ENCODE assay signal across 23 cellular contexts in genomic region chr14:97456497-97456896, GRCh38.
A peak's percentile ranks its signal among the peaks of the same experiment; 100 is the strongest.
DNase-seq lines count a peak whose midpoint lies in the region; ATAC-seq and TF ChIP-seq lines count a peak whose summit lies in the region.
"Had no signal": no experiment of that assay in that cellular context is flagged by ENCODE, and none has a peak within 500 bp of the region (broad histone marks: within the 10 kb centered on the region; RNA-seq: fewer than 3 reads in every experiment).

No MANE protein-coding gene starts in this region.

- no peak overlapping the region for H2AFZ ChIP-seq in hepatocyte
- H2AFZ ChIP-seq: neural progenitor cell, PC-9 had no signal

- H3K9me2 ChIP-seq in hepatocyte (replicated peaks; ENCODE audit: insufficient read depth): no peaks in the 10 kb centered on the region

- no peak for ATAC-seq in stimulated activated naive CD8-positive, alpha-beta T cell treated with anti-CD3 and anti-CD28 coated beads, Interleukin-15, Interleukin-2, amounts not matched to agents 100 U/mL and 50 U/mL, for 24 hours
- ATAC-seq: left lung had no signal

- H3K4me1 ChIP-seq in hepatocyte (ENCODE audit: insufficient read depth) (peaks cover 19% of the 10 kb centered on the region), transverse colon (peaks cover 0 to 14% (median 0%) of the 10 kb centered on the region in 4 donors)
- H3K4me1 ChIP-seq: prostate gland, SJSA1 had no signal

- H3K9me3 ChIP-seq in hepatocyte (ENCODE audit: low read depth): no peaks in the 10 kb centered on the region
- no peaks in the 10 kb centered on the region for H3K9me3 ChIP-seq in transverse colon
- H3K9me3 ChIP-seq: prostate gland, SJSA1, upper lobe of left lung had no signal

- peaks cover 8% of the 10 kb centered on the region for H3K9me3 Mint-ChIP-seq in stimulated activated naive CD8-positive, alpha-beta T cell treated with anti-CD3 and anti-CD28 coated beads, Interleukin-15, Interleukin-2, amounts not matched to agents 100 ng/mL and 50 ng/mL, for 24 hours
- H3K9me3 Mint-ChIP-seq in activated T-helper 1 cell treated with anti-CD3 and anti-CD28 coated beads, Interleukin-12 subunit alpha, Interleukin-12 subunit beta, Interleukin-2, Interleukin-4 antibody, amounts not matched to agents 30 ng/mL and 10 ng/mL and 1 ng/mL, durations not matched to agents 14 hours and 24 hours and 36 hours: peaks cover 22% of the 10 kb centered on the region
- H3K9me3 Mint-ChIP-seq: activated B cell treated with CpG ODN at 0.5 μM for 24 hours had no signal

- in situ Hi-C loops in transverse colon (cut with MboI; ENCODE audit: low pct_ligation_motif_present in 1 of 4, low pct_unique_long_range_greater_than_20kb in 1 of 4, low sequenced_read_pairs in 3 of 4): no loop called here

- intact Hi-C loops in activated T-helper 1 cell treated with anti-CD3 and anti-CD28 coated beads, Interleukin-12 subunit alpha, Interleukin-12 subunit beta, Interleukin-2, Interleukin-4 antibody, amounts not matched to agents 30 ng/mL and 10 ng/mL and 1 ng/mL, durations not matched to agents 14 hours and 24 hours and 36 hours (cut with micrococcal nuclease): loop anchor here (2.0 to 5.0 kb wide), 5 partner anchors 146 to 1736 kb away; no protein-coding TSS in a partner anchor
- intact Hi-C loops in transverse colon (cut with DNase I; ENCODE audit: low total_unique reads): no loop called here

- H3K27ac ChIP-seq in hepatocyte: peak overlapping the region; percentile 84
- peak overlapping the region in 3 of 4 donors; percentile 13 to 44 (median 37) for H3K27ac ChIP-seq in transverse colon
- H3K27ac ChIP-seq: coronary artery, neural progenitor cell, PC-9, prostate gland, SJSA1 had no signal

- peak overlapping the region; percentile 33 for H3K4me2 ChIP-seq in hepatocyte
- H3K4me2 ChIP-seq: neural progenitor cell, PC-9 had no signal

- no peak for TF ChIP-seq CTCF in hepatocyte (IDR thresholded peaks at IDR 0.05; ENCODE audit: poor library complexity)
- TF ChIP-seq CTCF in transverse colon (IDR thresholded peaks at IDR 0.05): no peak

- no peak overlapping the region for H3K4me3 Mint-ChIP-seq in stimulated activated naive CD8-positive, alpha-beta T cell treated with anti-CD3 and anti-CD28 coated beads, Interleukin-15, Interleukin-2, amounts not matched to agents 100 ng/mL and 50 ng/mL, for 24 hours
- H3K4me3 Mint-ChIP-seq in activated T-helper 1 cell treated with anti-CD3 and anti-CD28 coated beads, Interleukin-12 subunit alpha, Interleukin-12 subunit beta, Interleukin-2, Interleukin-4 antibody, amounts not matched to agents 30 ng/mL and 10 ng/mL and 1 ng/mL, durations not matched to agents 14 hours and 24 hours and 36 hours: peak overlapping the region; percentile 92
- H3K4me3 Mint-ChIP-seq: activated B cell treated with CpG ODN at 0.5 μM for 24 hours, brain, mesothelial cell of epicardium, neural progenitor cell had no signal

- no peaks in the 10 kb centered on the region for H3K79me2 ChIP-seq in hepatocyte

- no peak for TF ChIP-seq EP300 in transverse colon (IDR thresholded peaks at IDR 0.05; ENCODE audit: low read depth)

- no peaks in the 10 kb centered on the region for H4K20me1 ChIP-seq in hepatocyte (ENCODE audit: insufficient read depth, poor library complexity, severe bottlenecking)

- H3K36me3 ChIP-seq in hepatocyte (replicated peaks; ENCODE audit: insufficient read depth, low read depth): no peaks in the 10 kb centered on the region
- no peaks in the 10 kb centered on the region for H3K36me3 ChIP-seq in transverse colon
- H3K36me3 ChIP-seq: left lung, neural progenitor cell, prostate gland, SJSA1, upper lobe of left lung had no signal

- H3K27me3 ChIP-seq in hepatocyte: no peaks in the 10 kb centered on the region
- H3K27me3 ChIP-seq in transverse colon: no peaks in the 10 kb centered on the region
- H3K27me3 ChIP-seq: SJSA1, upper lobe of left lung had no signal

- peak overlapping the region; percentile 98 for H3K27ac Mint-ChIP-seq in stimulated activated naive CD8-positive, alpha-beta T cell treated with anti-CD3 and anti-CD28 coated beads, Interleukin-15, Interleukin-2, amounts not matched to agents 100 ng/mL and 50 ng/mL, for 24 hours
- peak overlapping the region; percentile 100 for H3K27ac Mint-ChIP-seq in activated T-helper 1 cell treated with anti-CD3 and anti-CD28 coated beads, Interleukin-12 subunit alpha, Interleukin-12 subunit beta, Interleukin-2, Interleukin-4 antibody, amounts not matched to agents 30 ng/mL and 10 ng/mL and 1 ng/mL, durations not matched to agents 14 hours and 24 hours and 36 hours
- H3K27ac Mint-ChIP-seq: activated B cell treated with CpG ODN at 0.5 μM for 24 hours, mesothelial cell of epicardium, neural progenitor cell had no signal

- no peak for DNase-seq in stimulated activated naive CD8-positive, alpha-beta T cell treated with anti-CD3 and anti-CD28 coated beads, Interleukin-15, Interleukin-2, amounts not matched to agents 100 U/mL and 50 U/mL, for 24 hours
- DNase-seq in activated T-helper 1 cell treated with anti-CD3 and anti-CD28 coated beads, Interleukin-12 subunit alpha, Interleukin-12 subunit beta, Interleukin-2, Interleukin-4 antibody, amounts not matched to agents 30 ng/mL and 10 ng/mL and 1 ng/mL, durations not matched to agents 14 hours and 24 hours and 36 hours (ENCODE audit: low spot score): no peak
- no peak for DNase-seq in hepatocyte (ENCODE audit: low spot score)
- no peak for DNase-seq in transverse colon
- no peak for DNase-seq in NCI-H2029 (lab: John Stamatoyannopoulos, UW)
- no peak for DNase-seq in HPDE6-E6E7 (ENCODE audit: extremely low spot score)
- DNase-seq in RPMI8226: no peak
- DNase-seq: activated B cell treated with CpG ODN at 0.5 μM for 24 hours, DMS53, GOT3, left lung, MM.1S, NCI-H82, PC-9 had no signal

- no peaks in the 10 kb centered on the region for H3K27me3 Mint-ChIP-seq in stimulated activated naive CD8-positive, alpha-beta T cell treated with anti-CD3 and anti-CD28 coated beads, Interleukin-15, Interleukin-2, amounts not matched to agents 100 ng/mL and 50 ng/mL, for 24 hours
- no peaks in the 10 kb centered on the region for H3K27me3 Mint-ChIP-seq in activated T-helper 1 cell treated with anti-CD3 and anti-CD28 coated beads, Interleukin-12 subunit alpha, Interleukin-12 subunit beta, Interleukin-2, Interleukin-4 antibody, amounts not matched to agents 30 ng/mL and 10 ng/mL and 1 ng/mL, durations not matched to agents 14 hours and 24 hours and 36 hours (ENCODE audit: insufficient read depth)

- H3K36me3 Mint-ChIP-seq in stimulated activated naive CD8-positive, alpha-beta T cell treated with anti-CD3 and anti-CD28 coated beads, Interleukin-15, Interleukin-2, amounts not matched to agents 100 ng/mL and 50 ng/mL, for 24 hours (ENCODE audit: low read depth): peaks cover 20% of the 10 kb centered on the region
- H3K36me3 Mint-ChIP-seq in activated T-helper 1 cell treated with anti-CD3 and anti-CD28 coated beads, Interleukin-12 subunit alpha, Interleukin-12 subunit beta, Interleukin-2, Interleukin-4 antibody, amounts not matched to agents 30 ng/mL and 10 ng/mL and 1 ng/mL, durations not matched to agents 14 hours and 24 hours and 36 hours (ENCODE audit: low read depth): peaks cover 32% of the 10 kb centered on the region
- H3K36me3 Mint-ChIP-seq: brain, mesothelial cell of epicardium, neural progenitor cell had no signal

- WGBS in hepatocyte (ENCODE audit: low lambda C conversion rate, missing lambda C conversion rate): 61% methylated on average over 7 of the region's 7 CpGs
- WGBS in transverse colon (ENCODE audit: low coverage in 1 of 2), 2 donors: 17 to 49% methylated on average over 5 to 7 of the region's 7 CpGs

- no peak for TF ChIP-seq POLR2A in transverse colon (IDR thresholded peaks at IDR 0.05)

- H3K4me1 Mint-ChIP-seq in stimulated activated naive CD8-positive, alpha-beta T cell treated with anti-CD3 and anti-CD28 coated beads, Interleukin-15, Interleukin-2, amounts not matched to agents 100 ng/mL and 50 ng/mL, for 24 hours (ENCODE audit: low read depth): peaks cover 57% of the 10 kb centered on the region
- peaks cover 55% of the 10 kb centered on the region for H3K4me1 Mint-ChIP-seq in activated T-helper 1 cell treated with anti-CD3 and anti-CD28 coated beads, Interleukin-12 subunit alpha, Interleukin-12 subunit beta, Interleukin-2, Interleukin-4 antibody, amounts not matched to agents 30 ng/mL and 10 ng/mL and 1 ng/mL, durations not matched to agents 14 hours and 24 hours and 36 hours (ENCODE audit: low read depth)

- H3K4me3 ChIP-seq in hepatocyte (no peak overlapping the region), transverse colon (no peak overlapping the region)
- H3K4me3 ChIP-seq: coronary artery, GM12878, left lung, neural progenitor cell, PC-9, prostate gland, SJSA1, upper lobe of left lung had no signal
